13 cellular contexts compared by ENCODE assay signal in genomic region chr5:17204133-17204489, GRCh38.
"Had no signal": no experiment of that assay in that cellular context is flagged by ENCODE, and none has a peak within 500 bp of the region (broad histone marks: within the 10 kb centered on the region; RNA-seq: fewer than 3 reads in every experiment).

No MANE protein-coding gene starts in this region.

- H3K36me3 ChIP-seq: gastroesophageal sphincter, heart left ventricle, tibial nerve, WERI-Rb-1 had no signal

- H3K4me3 ChIP-seq: gastroesophageal sphincter, heart left ventricle, skin epidermis, tibial nerve had no signal

- H3K4me1 ChIP-seq: gastroesophageal sphincter, tibial nerve had no signal

- H3K27ac ChIP-seq: gastroesophageal sphincter, heart left ventricle, skin epidermis, tibial nerve, WERI-Rb-1 had no signal

- FAIRE-seq: bronchial epithelial cell had no signal

- DNase-seq: activated CD4-positive, alpha-beta memory T cell treated with anti-CD3 and anti-CD28 coated beads for 36 hours; activated CD4-positive, alpha-beta T cell treated with anti-CD3 and anti-CD28 coated beads for 4 hours; activated CD8-positive, alpha-beta memory T cell treated with anti-CD3 and anti-CD28 coated beads, Interleukin-2, amount 10 ng/mL, durations not matched to agents 7 days and 5 days; effector CD4-positive, alpha-beta T cell; heart left ventricle; immature natural killer cell; left ventricle myocardium superior; stimulated activated naive CD8-positive, alpha-beta T cell treated with anti-CD3 and anti-CD28 coated beads, Interleukin-15, Interleukin-2, amounts not matched to agents 100 U/mL and 50 U/mL, for 24 hours; WERI-Rb-1 had no signal

- H3K9me3 ChIP-seq: gastroesophageal sphincter, heart left ventricle, tibial nerve had no signal
